16 cellular contexts compared by ENCODE assay signal in genomic region chr16:82643936-82644630, GRCh38. TPM values are rescaled to one million over a fixed set of nuclear protein-coding genes. Genes with fewer than 3 reads are reported as not detected.
A peak's percentile ranks its signal among the peaks of the same experiment; 100 is the strongest.
DNase-seq lines count a peak whose midpoint lies in the region; ATAC-seq and TF ChIP-seq lines count a peak whose summit lies in the region.
"Had no signal": no experiment of that assay in that cellular context is flagged by ENCODE, and none has a peak within 500 bp of the region (broad histone marks: within the 10 kb centered on the region; RNA-seq: fewer than 3 reads in every experiment).

No MANE protein-coding gene starts in this region.

- WGBS in mesenchymal stem cell, result 71% methylated on average over 10 of the region's 10 CpGs

- no peak overlapping the region for H3K4me3 ChIP-seq in GM23338
- H3K4me3 ChIP-seq in mesenchymal stem cell (ENCODE audit: insufficient read depth in 1 of 2, low read depth in 1 of 2, low read length in 2 of 2), result no peak overlapping the region
- H3K4me3 ChIP-seq: Peyer's patch had no signal

- H3K36me3 ChIP-seq in GM23338 (ENCODE audit: insufficient read depth) (no peaks in the 10 kb centered on the region), mesenchymal stem cell (ENCODE audit: control insufficient read depth in 1 of 2, insufficient read depth in 2 of 2, low read depth in 1 of 2, low read length in 2 of 2) (no peaks in the 10 kb centered on the region)
- H3K36me3 ChIP-seq: Peyer's patch had no signal

- H3K9me3 ChIP-seq in mesenchymal stem cell (ENCODE audit: control insufficient read depth, low read length), result no peaks in the 10 kb centered on the region
- H3K9me3 ChIP-seq: Peyer's patch had no signal

- H3K79me2 ChIP-seq in GM23338 (replicated peaks; ENCODE audit: insufficient read depth), result no peaks in the 10 kb centered on the region

- H3F3A ChIP-seq in GM23338 (replicated peaks; ENCODE audit: low read depth), result no peaks in the 10 kb centered on the region

- H3K27me3 Mint-ChIP-seq in GM23338 (ENCODE audit: insufficient read depth, low read depth, poor library complexity) (peaks cover 2% of the 10 kb centered on the region), T-cell (peaks cover 2 to 5% of the 10 kb centered on the region in 2 donors)
- H3K27me3 Mint-ChIP-seq: CD4-positive, alpha-beta memory T cell had no signal

- H4K8ac ChIP-seq in mesenchymal stem cell (ENCODE audit: low read length), result no peak overlapping the region

- CTCF ChIA-PET in T-cell (lab: Charles Lee), result interaction anchor here in 1 of 2 donors (4.8 kb wide), 1 partner anchor 10 kb away, joined by 46 read pairs; no protein-coding TSS in a partner anchor

- peak overlapping the region in 1 of 2 experiments; percentile 70 for H2BK12ac ChIP-seq in mesenchymal stem cell (ENCODE audit: low read length in 2 of 2)

- H3K4me2 ChIP-seq in GM23338 (peak overlapping the region; percentile 50; the same call in 1 of the 2 replicates), mesenchymal stem cell (ENCODE audit: low read length, poor library complexity, severe bottlenecking) (no peak overlapping the region)

- no peaks in the 10 kb centered on the region for H3K36me3 Mint-ChIP-seq in GM23338 (ENCODE audit: low read depth)
- H3K36me3 Mint-ChIP-seq in T-cell, result no peaks in the 10 kb centered on the region
- H3K36me3 Mint-ChIP-seq: CD4-positive, alpha-beta memory T cell had no signal

- no peak overlapping the region for H2BK5ac ChIP-seq in mesenchymal stem cell (ENCODE audit: low read depth, low read length, poor library complexity, severe bottlenecking)

- H3K4me1 Mint-ChIP-seq in GM23338, result peaks cover 27% of the 10 kb centered on the region; the same call in 2 of the 3 replicates
- H3K4me1 Mint-ChIP-seq in T-cell, result peaks cover 0 to 14% (median 9%) of the 10 kb centered on the region in 3 donors

- peak overlapping the region in 1 of 2 experiments; percentile 49 for H3K4ac ChIP-seq in mesenchymal stem cell (ENCODE audit: low read depth in 1 of 2, low read length in 2 of 2)

- H3K27me3 ChIP-seq in GM23338 (ENCODE audit: insufficient read depth) (no peaks in the 10 kb centered on the region), mesenchymal stem cell (ENCODE audit: control insufficient read depth in 1 of 2, insufficient read depth in 1 of 2, low read length in 2 of 2) (no peaks in the 10 kb centered on the region)
- H3K27me3 ChIP-seq: Peyer's patch had no signal

- peaks cover 23% of the 10 kb centered on the region for H3K79me1 ChIP-seq in mesenchymal stem cell (replicated peaks; ENCODE audit: low read length, poor library complexity, severe bottlenecking)

- H4K20me1 ChIP-seq in GM23338 (replicated peaks; ENCODE audit: insufficient read depth), result no peaks in the 10 kb centered on the region

- peak; percentile 41 for DNase-seq in GM23338 (ENCODE audit: low spot score)
- peak; percentile 37 to 81 for DNase-seq in NCI-H524 (lab: John Stamatoyannopoulos, UW)
- DNase-seq in astrocyte of the hippocampus (ENCODE audit: low read depth, low spot score), result peak; percentile 28
- no peak for DNase-seq in mesenchymal stem cell
- no peak for DNase-seq in T-cell
- no peak for DNase-seq in T1000 (lab: John Stamatoyannopoulos, UW)
- DNase-seq: Calu3; CD4-positive, alpha-beta memory T cell; NCI-H1436 treated with DMSO at 0.1 percent for 48 hours; NCI-H2029 treated with DMSO at 0.1 percent for 48 hours; NCI-H446 treated with DMSO at 0.1 percent for 48 hours; Peyer's patch; SHP77 treated with DMSO at 0.1 percent for 48 hours had no signal

- H3K4me3 Mint-ChIP-seq in GM23338, result no peak overlapping the region
- no peak overlapping the region for H3K4me3 Mint-ChIP-seq in T-cell
- H3K4me3 Mint-ChIP-seq: CD4-positive, alpha-beta memory T cell had no signal

- POLR2A ChIA-PET in T-cell (lab: Charles Lee), result no interaction called here

- no peak overlapping the region for H2BK15ac ChIP-seq in mesenchymal stem cell (ENCODE audit: low read depth, poor library complexity, severe bottlenecking)

- H3K4me1 ChIP-seq in GM23338 (ENCODE audit: insufficient read depth), result peaks cover 27% of the 10 kb centered on the region
- H3K4me1 ChIP-seq in mesenchymal stem cell (ENCODE audit: control insufficient read depth, insufficient read depth, low read depth, low read length), result peaks cover 8% of the 10 kb centered on the region
- H3K4me1 ChIP-seq: Peyer's patch had no signal

- TF ChIP-seq CTCF in GM23338 (conservative IDR thresholded peaks at IDR 0.05; ENCODE audit: low read depth in 2 of 2), result no peak

- no peak overlapping the region for H3K14ac ChIP-seq in mesenchymal stem cell (ENCODE audit: low read length in 2 of 2)

- H3K9me3 Mint-ChIP-seq in GM23338, result no peaks in the 10 kb centered on the region
- no peaks in the 10 kb centered on the region for H3K9me3 Mint-ChIP-seq in T-cell

- H3K27ac ChIP-seq in GM23338 (ENCODE audit: low read depth), result 0 out of 2 replicates have a peak overlapping the region, but pooled peaks have one; percentile 51
- H3K27ac ChIP-seq in mesenchymal stem cell (ENCODE audit: low read length, poor library complexity, severe bottlenecking), result no peak overlapping the region
- H3K27ac ChIP-seq: Peyer's patch had no signal

- H3K18ac ChIP-seq in mesenchymal stem cell (ENCODE audit: low read depth in 1 of 2, low read length in 2 of 2), result peak overlapping the region in 1 of 2 experiments; percentile 61

- H3K23ac ChIP-seq in mesenchymal stem cell (ENCODE audit: low read length in 2 of 2), result peak overlapping the region in 1 of 2 experiments; percentile 51

- peak overlapping the region; percentile 42 for H2AK5ac ChIP-seq in mesenchymal stem cell (ENCODE audit: low read length, severe bottlenecking)

- ATAC-seq in GM23338 (peak; percentile 82), T-cell (replicated peaks in 1 of 4) (no peak), GM21723 (IDR thresholded peaks at IDR 0.05; ENCODE audit: unreplicated experiment) (no peak), GM19351 (IDR thresholded peaks at IDR 0.05; ENCODE audit: unreplicated experiment) (no peak)

- H2AFZ ChIP-seq in GM23338, result no peak overlapping the region
- no peak overlapping the region for H2AFZ ChIP-seq in mesenchymal stem cell (ENCODE audit: low read depth, low read length)

- no peak overlapping the region for H2BK120ac ChIP-seq in mesenchymal stem cell (ENCODE audit: low read depth, low read length)

- H3K9ac ChIP-seq in mesenchymal stem cell (ENCODE audit: low read length), result no peak overlapping the region

- H3K27ac Mint-ChIP-seq in GM23338 (peak overlapping the region; percentile 31; the same call in 1 of the 2 replicates), T-cell (no peak overlapping the region)

- peak overlapping the region; percentile 36 for H4K91ac ChIP-seq in mesenchymal stem cell (ENCODE audit: low read length)

- no peaks in the 10 kb centered on the region; the same call in 1 of the 2 replicates for H3K9me2 ChIP-seq in GM23338 (ENCODE audit: insufficient read depth)

TF ChIP-seq in GM23338, 12 proteins besides CTCF, POLR2A, EP300 and RAD21 (continues in another document):
- no peak for TF ChIP-seq POLR2AphosphoS5 (IDR thresholded peaks at IDR 0.05; ENCODE audit: low read depth)
- no peak for TF ChIP-seq JUNB (IDR thresholded peaks at IDR 0.05; ENCODE audit: unreplicated experiment)
- TF ChIP-seq NANOG (IDR thresholded peaks at IDR 0.05; ENCODE audit: borderline replicate concordance), result no peak
- TF ChIP-seq ZNF114 (CRISPR knock-in tag; IDR thresholded peaks at IDR 0.05), result no peak
- TF ChIP-seq STAT1 (IDR thresholded peaks at IDR 0.05; ENCODE audit: unreplicated experiment), result no peak
- no peak for TF ChIP-seq ETS1 (IDR thresholded peaks at IDR 0.05)

RNA-seq across cellular contexts. Expression of gene CDH13, which starts 17.3 kb away (rescaled TPM):
- total RNA-seq in GM23338 (2014; rRNA removed; shearing (Covaris generic)), result 4.4 and 13.6 TPM in 2 replicates
- polyA plus RNA-seq in GM23338 (2016; fragmentation: Nextera tagmentation; extraction: Ambion mirVana), result 1.2 and 1.6 TPM in 2 replicates
- polyA plus RNA-seq in mesenchymal stem cell (2013, experiment 1 of 2), result 107 TPM
- polyA plus RNA-seq in mesenchymal stem cell (2013, experiment 2 of 2), result 102 TPM
- total RNA-seq in T-cell, result not detected
- total RNA-seq: Calu3; CD4-positive, alpha-beta memory T cell; HT-29 had no signal
- polyA plus RNA-seq: CD4-positive, alpha-beta memory T cell had no signal

Comparison
In these comparisons a context has a peak if more than half of its experiments do, and no peak if none do; other contexts are left out.
1. DNase-seq: peak in GM23338 (single experiment), NCI-H524 (2 of 2) and astrocyte of the hippocampus (single experiment); none in mesenchymal stem cell (single experiment), T-cell (0 of 34) and T1000 (single experiment).